In the genomic region with DNA sequence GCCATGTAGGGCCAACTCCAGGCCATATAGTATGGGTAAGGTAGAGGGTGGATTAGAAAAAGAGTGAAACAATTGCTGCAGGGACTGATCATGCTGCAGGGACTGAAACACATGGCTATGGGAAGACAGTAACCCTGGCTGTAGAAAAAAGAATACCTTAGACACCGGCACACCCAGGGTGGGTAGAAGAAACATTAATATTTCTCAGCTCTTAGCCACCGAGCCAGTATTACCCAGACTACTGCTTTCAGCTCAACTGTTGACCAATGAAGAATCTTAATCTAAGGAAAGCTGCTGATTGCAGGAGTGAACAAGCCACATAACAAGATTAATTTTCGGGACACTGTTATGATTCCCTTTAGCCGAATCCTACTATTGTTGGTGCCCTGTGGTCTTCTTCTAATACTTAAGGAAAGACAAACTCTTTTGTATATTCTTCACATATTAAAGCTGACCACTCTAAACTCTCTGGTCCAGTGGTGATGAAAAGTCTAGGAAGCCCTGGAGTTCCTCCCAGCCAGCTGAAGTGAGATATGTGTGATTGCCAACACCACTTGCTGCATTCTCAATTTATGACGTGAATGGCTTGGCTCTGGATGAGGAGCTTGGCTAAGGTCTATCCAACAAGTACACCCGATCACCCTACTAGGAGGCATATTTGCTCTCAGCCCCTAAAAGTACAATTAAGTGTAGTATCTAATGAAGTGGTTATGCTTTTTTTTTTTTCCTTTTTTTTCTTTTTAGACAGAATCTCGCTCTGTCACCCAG, we compare ENCODE assay signal across 25 cellular contexts.
DNase-seq lines count a peak whose midpoint lies in the region; ATAC-seq and TF ChIP-seq lines count a peak whose summit lies in the region.
"Had no signal": no experiment of that assay in that cellular context is flagged by ENCODE, and none has a peak within 500 bp of the region (broad histone marks: within the 10 kb centered on the region; RNA-seq: fewer than 3 reads in every experiment).

No MANE protein-coding gene starts in this region.

- no peaks in the 10 kb centered on the region for H3K27me3 Mint-ChIP-seq in stimulated activated naive B cell treated with anti-CD40 and anti-IgM and Interleukin-4, amounts not matched to agents 10 μg/mL and 1 μg/mL and 100 μg/mL, for 72 hours
- H3K27me3 Mint-ChIP-seq: activated CD4-positive, alpha-beta memory T cell treated with anti-CD3 and anti-CD28 coated beads for 36 hours; memory B cell; natural killer cell treated with Interleukin-12 subunit alpha and Interleukin-12 subunit beta and Interleukin-15 and Interleukin-18, amount 100 ng/mL, for 72 hours had no signal

- H3K27me3 ChIP-seq in left ventricle myocardium inferior (ENCODE audit: low read depth) = no peaks in the 10 kb centered on the region
- H3K27me3 ChIP-seq: esophagus squamous epithelium, pancreas had no signal

- no peaks in the 10 kb centered on the region for H3K9me3 ChIP-seq in left ventricle myocardium inferior (replicated peaks)
- H3K9me3 ChIP-seq: esophagus squamous epithelium, pancreas, SK-N-SH had no signal

- H3K36me3 ChIP-seq in left ventricle myocardium inferior = no peaks in the 10 kb centered on the region
- H3K36me3 ChIP-seq: esophagus squamous epithelium, pancreas had no signal

- H3K9me3 Mint-ChIP-seq in stimulated activated naive B cell treated with anti-CD40 and anti-IgM and Interleukin-4, amounts not matched to agents 10 μg/mL and 1 μg/mL and 100 μg/mL, for 72 hours = peaks cover 0 to 3% of the 10 kb centered on the region in 2 donors
- H3K9me3 Mint-ChIP-seq: WTC11 had no signal

- no peaks in the 10 kb centered on the region for H3K4me1 ChIP-seq in left ventricle myocardium inferior
- H3K4me1 ChIP-seq: esophagus squamous epithelium, pancreas had no signal

- H3K36me3 Mint-ChIP-seq in stimulated activated naive B cell treated with anti-CD40 and anti-IgM and Interleukin-4, amounts not matched to agents 10 μg/mL and 1 μg/mL and 100 μg/mL, for 72 hours = no peaks in the 10 kb centered on the region
- H3K36me3 Mint-ChIP-seq: activated CD4-positive, alpha-beta memory T cell treated with anti-CD3 and anti-CD28 coated beads for 36 hours; memory B cell; natural killer cell treated with Interleukin-12 subunit alpha and Interleukin-12 subunit beta and Interleukin-15 and Interleukin-18, amount 100 ng/mL, for 72 hours; WTC11 had no signal

- H3K4me3 Mint-ChIP-seq in stimulated activated naive B cell treated with anti-CD40 and anti-IgM and Interleukin-4, amounts not matched to agents 10 μg/mL and 1 μg/mL and 100 μg/mL, for 72 hours = no peak overlapping the region
- H3K4me3 Mint-ChIP-seq: activated CD4-positive, alpha-beta memory T cell treated with anti-CD3 and anti-CD28 coated beads for 36 hours; HFFc6; memory B cell; natural killer cell treated with Interleukin-12 subunit alpha and Interleukin-12 subunit beta and Interleukin-15 and Interleukin-18, amount 100 ng/mL, for 72 hours; T-helper 2 cell treated with Interferon-gamma antibody and Interleukin-4, amounts not matched to agents 5 μg/mL and 100 μg/mL, for 36 hours; WTC11 had no signal

- intact Hi-C loops in left ventricle myocardium inferior (cut with micrococcal nuclease) = no loop called here
- intact Hi-C loops in sciatic nerve (cut with DNase I) = no loop called here

- peak; percentile 85 for ATAC-seq in sciatic nerve
- ATAC-seq in stimulated activated naive B cell treated with anti-CD40 and anti-IgM and Interleukin-4, amounts not matched to agents 10 μg/mL and 1 μg/mL and 100 μg/mL, for 72 hours (replicated peaks) = no peak
- ATAC-seq: natural killer cell treated with Interleukin-12 subunit alpha and Interleukin-12 subunit beta and Interleukin-15 and Interleukin-18, amount 100 ng/mL, for 72 hours; WTC11 had no signal

- no peaks in the 10 kb centered on the region for H3K4me1 Mint-ChIP-seq in stimulated activated naive B cell treated with anti-CD40 and anti-IgM and Interleukin-4, amounts not matched to agents 10 μg/mL and 1 μg/mL and 100 μg/mL, for 72 hours
- H3K4me1 Mint-ChIP-seq: memory B cell had no signal

- H3K27ac ChIP-seq in left ventricle myocardium inferior (replicated peaks) = peak overlapping the region; percentile 41
- H3K27ac ChIP-seq: esophagus squamous epithelium, pancreas had no signal

- DNase-seq in AG08396 (ENCODE audit: low spot score) = peak; percentile 3
- peak; percentile 25 to 88 for DNase-seq in cardiac fibroblast (ENCODE audit: low read depth in 2 of 2)
- DNase-seq in left ventricle myocardium inferior = peak; percentile 44
- DNase-seq in sciatic nerve (ENCODE audit: low spot score) = no peak
- DNase-seq in activated gamma-delta T cell treated with Interleukin-2 at 50 U/mL for 16 hours = no peak
- no peak for DNase-seq in Ammon's horn (ENCODE audit: low spot score)
- DNase-seq in stimulated activated CD4-positive, alpha-beta T cell treated with anti-CD3 and anti-CD28 coated beads, Interleukin-1b, Interleukin-23, amount 100 ng/mL, for 48 hours = no peak
- DNase-seq in stimulated activated naive B cell treated with anti-CD40 and anti-IgM and Interleukin-4, amounts not matched to agents 10 μg/mL and 1 μg/mL and 100 μg/mL, for 72 hours = no peak
- DNase-seq: activated CD4-positive, alpha-beta memory T cell treated with anti-CD3 and anti-CD28 coated beads for 36 hours; activated naive CD4-positive, alpha-beta T cell treated with Interleukin-2 at 50 U/mL for 16 hours; C1 segment of cervical spinal cord; esophagus squamous epithelium; HFFc6; islet precursor cell; NCI-H1417; NCI-H510A; NK-92 treated with Interleukin-12 subunit alpha and Interleukin-12 subunit beta, amount 100 ng/mL, for 24 hours; pancreas; SK-N-SH; stimulated activated CD4-positive, alpha-beta T cell treated with anti-CD3 and anti-CD28 coated beads, Interleukin-4, amount 100 ng/mL, for 24 hours had no signal

- TF ChIP-seq CTCF in cardiac fibroblast (IDR thresholded peaks at IDR 0.05; ENCODE audit: low read depth, low read length) (no peak), left ventricle myocardium inferior (IDR thresholded peaks at IDR 0.05; ENCODE audit: borderline replicate concordance) (no peak)

- no peak overlapping the region for H3K4me3 ChIP-seq in cardiac fibroblast (replicated peaks in 1 of 2; ENCODE audit: low read depth in 2 of 2, low read length in 2 of 2)
- H3K4me3 ChIP-seq in left ventricle myocardium inferior = no peak overlapping the region
- H3K4me3 ChIP-seq: esophagus squamous epithelium, pancreas, smooth muscle cell had no signal

- no peak overlapping the region for H3K27ac Mint-ChIP-seq in stimulated activated naive B cell treated with anti-CD40 and anti-IgM and Interleukin-4, amounts not matched to agents 10 μg/mL and 1 μg/mL and 100 μg/mL, for 72 hours
- H3K27ac Mint-ChIP-seq: activated CD4-positive, alpha-beta memory T cell treated with anti-CD3 and anti-CD28 coated beads for 36 hours; HFFc6; memory B cell; natural killer cell treated with Interleukin-12 subunit alpha and Interleukin-12 subunit beta and Interleukin-15 and Interleukin-18, amount 100 ng/mL, for 72 hours; T-helper 2 cell treated with Interferon-gamma antibody and Interleukin-4, amounts not matched to agents 5 μg/mL and 100 μg/mL, for 36 hours; WTC11 had no signal

Comparison
In these comparisons a context has a peak if more than half of its experiments do, and no peak if none do; other contexts are left out.
1. DNase-seq: peak in AG08396 (single experiment), cardiac fibroblast (2 of 2) and left ventricle myocardium inferior (single experiment); none in sciatic nerve (single experiment), activated gamma-delta T cell treated with Interleukin-2 at 50 U/mL for 16 hours (single experiment), Ammon's horn (single experiment), stimulated activated CD4-positive, alpha-beta T cell treated with anti-CD3 and anti-CD28 coated beads, Interleukin-1b, Interleukin-23, amount 100 ng/mL, for 48 hours (single experiment) and stimulated activated naive B cell treated with anti-CD40 and anti-IgM and Interleukin-4, amounts not matched to agents 10 μg/mL and 1 μg/mL and 100 μg/mL, for 72 hours (single experiment).